Comparison of ENCODE assay signal across 11 cellular contexts in genomic region chr2:102238039-102238756, GRCh38. TPM values are rescaled to one million over a fixed set of nuclear protein-coding genes. Genes with fewer than 3 reads are reported as not detected.
DNase-seq lines count a peak whose midpoint lies in the region; ATAC-seq and TF ChIP-seq lines count a peak whose summit lies in the region.
"Had no signal": no experiment of that assay in that cellular context is flagged by ENCODE, and none has a peak within 500 bp of the region (broad histone marks: within the 10 kb centered on the region; RNA-seq: fewer than 3 reads in every experiment).

No MANE protein-coding gene starts in this region.

- no peaks in the 10 kb centered on the region for H3K9me3 ChIP-seq in neural progenitor cell (ENCODE audit: low read depth)

- H3K9ac ChIP-seq in neural progenitor cell, result no peak overlapping the region
- H3K9ac ChIP-seq: KMS-11 had no signal

- H3K27me3 Mint-ChIP-seq in activated naive CD4-positive, alpha-beta T cell treated with anti-CD3 and anti-CD28 coated beads, Interleukin-2, amount 50 U/mL, for 24 hours, result no peaks in the 10 kb centered on the region
- no peaks in the 10 kb centered on the region for H3K27me3 Mint-ChIP-seq in activated naive CD4-positive, alpha-beta T cell treated with anti-CD3 and anti-CD28 coated beads, Interleukin-2, amount 10 ng/mL, durations not matched to agents 7 days and 5 days
- no peaks in the 10 kb centered on the region for H3K27me3 Mint-ChIP-seq in activated CD8-positive, alpha-beta T cell treated with anti-CD3 and anti-CD28 coated beads for 36 hours
- no peaks in the 10 kb centered on the region for H3K27me3 Mint-ChIP-seq in stimulated activated naive CD8-positive, alpha-beta T cell treated with anti-CD3 and anti-CD28 coated beads, Interleukin-15, amount 100 ng/mL, for 72 hours
- peaks cover 4% of the 10 kb centered on the region for H3K27me3 Mint-ChIP-seq in neural progenitor cell (ENCODE audit: insufficient read depth, low read depth)
- H3K27me3 Mint-ChIP-seq: CD4-positive, alpha-beta T cell had no signal

- no peaks in the 10 kb centered on the region for H4K20me1 ChIP-seq in neural progenitor cell (ENCODE audit: low read depth)

- H3K36me3 ChIP-seq in neural progenitor cell, result no peaks in the 10 kb centered on the region

- ATAC-seq in activated CD8-positive, alpha-beta T cell treated with anti-CD3 and anti-CD28 coated beads for 36 hours, result peak; percentile 28
- peak; percentile 47 for ATAC-seq in stimulated activated naive CD8-positive, alpha-beta T cell treated with anti-CD3 and anti-CD28 coated beads, Interleukin-15, amount 100 ng/mL, for 72 hours
- ATAC-seq in GM19351 (IDR thresholded peaks at IDR 0.05; ENCODE audit: unreplicated experiment), result no peak

- H3K9me3 Mint-ChIP-seq in activated naive CD4-positive, alpha-beta T cell treated with anti-CD3 and anti-CD28 coated beads, Interleukin-2, amount 50 U/mL, for 24 hours, result no peaks in the 10 kb centered on the region
- H3K9me3 Mint-ChIP-seq in activated naive CD4-positive, alpha-beta T cell treated with anti-CD3 and anti-CD28 coated beads, Interleukin-2, amount 10 ng/mL, durations not matched to agents 7 days and 5 days, result no peaks in the 10 kb centered on the region
- no peaks in the 10 kb centered on the region for H3K9me3 Mint-ChIP-seq in activated CD8-positive, alpha-beta T cell treated with anti-CD3 and anti-CD28 coated beads for 36 hours
- peaks cover 8% of the 10 kb centered on the region in 2 donors for H3K9me3 Mint-ChIP-seq in stimulated activated naive CD8-positive, alpha-beta T cell treated with anti-CD3 and anti-CD28 coated beads, Interleukin-15, amount 100 ng/mL, for 72 hours
- peaks cover 7% of the 10 kb centered on the region for H3K9me3 Mint-ChIP-seq in neural progenitor cell
- H3K9me3 Mint-ChIP-seq: CD4-positive, alpha-beta T cell had no signal

- H3K4me1 Mint-ChIP-seq in activated naive CD4-positive, alpha-beta T cell treated with anti-CD3 and anti-CD28 coated beads, Interleukin-2, amount 50 U/mL, for 24 hours, result peaks cover 41% of the 10 kb centered on the region
- H3K4me1 Mint-ChIP-seq in activated naive CD4-positive, alpha-beta T cell treated with anti-CD3 and anti-CD28 coated beads, Interleukin-2, amount 10 ng/mL, durations not matched to agents 7 days and 5 days, result peaks cover 45% of the 10 kb centered on the region
- H3K4me1 Mint-ChIP-seq in activated CD8-positive, alpha-beta T cell treated with anti-CD3 and anti-CD28 coated beads for 36 hours (ENCODE audit: low read depth), result peaks cover 51% of the 10 kb centered on the region
- peaks cover 64% of the 10 kb centered on the region for H3K4me1 Mint-ChIP-seq in stimulated activated naive CD8-positive, alpha-beta T cell treated with anti-CD3 and anti-CD28 coated beads, Interleukin-15, amount 100 ng/mL, for 72 hours
- peaks cover 7% of the 10 kb centered on the region for H3K4me1 Mint-ChIP-seq in neural progenitor cell

- no peaks in the 10 kb centered on the region for H3K27me3 ChIP-seq in neural progenitor cell

- H3K79me2 ChIP-seq in neural progenitor cell (ENCODE audit: low read depth), result no peaks in the 10 kb centered on the region

- DNase-seq in activated naive CD4-positive, alpha-beta T cell treated with anti-CD3 and anti-CD28 coated beads, Interleukin-2, amount 10 ng/mL, durations not matched to agents 7 days and 5 days, result no peak
- peak; percentile 74 for DNase-seq in activated CD8-positive, alpha-beta T cell treated with anti-CD3 and anti-CD28 coated beads for 36 hours
- DNase-seq in fibroblast of the aortic adventitia (ENCODE audit: low read depth) (peak; percentile 68), neural progenitor cell (ENCODE audit: low spot score) (no peak), putamen (ENCODE audit: low spot score) (no peak)
- peak in 1 of 2 donors; percentile 55 for DNase-seq in stimulated activated naive CD8-positive, alpha-beta T cell treated with anti-CD3 and anti-CD28 coated beads, Interleukin-15, amount 100 ng/mL, for 72 hours
- DNase-seq: CD4-positive, alpha-beta T cell; nucleus accumbens had no signal

- no peaks in the 10 kb centered on the region for H3F3A ChIP-seq in neural progenitor cell (ENCODE audit: low read depth)

- POLR2A ChIA-PET in activated CD8-positive, alpha-beta T cell treated with anti-CD3 and anti-CD28 coated beads for 36 hours (lab: Charles Lee), result interaction anchor here (0.9 to 1.4 kb wide), 2 partner anchors 155 to 205 kb away, joined by 3 to 4 read pairs; no protein-coding TSS in a partner anchor

- H3K4me3 ChIP-seq in fibroblast of the aortic adventitia (ENCODE audit: low read depth, low read length) (no peak overlapping the region), neural progenitor cell (no peak overlapping the region)

- no peak for TF ChIP-seq CTCF in activated CD8-positive, alpha-beta T cell treated with anti-CD3 and anti-CD28 coated beads for 36 hours (IDR thresholded peaks at IDR 0.05)
- TF ChIP-seq CTCF in fibroblast of the aortic adventitia (IDR thresholded peaks at IDR 0.05; ENCODE audit: insufficient read depth, low read length), result no peak
- no peak for TF ChIP-seq CTCF in neural progenitor cell (IDR thresholded peaks at IDR 0.05)

- peak overlapping the region; percentile 81 for H3K27ac Mint-ChIP-seq in activated naive CD4-positive, alpha-beta T cell treated with anti-CD3 and anti-CD28 coated beads, Interleukin-2, amount 50 U/mL, for 24 hours
- H3K27ac Mint-ChIP-seq in activated naive CD4-positive, alpha-beta T cell treated with anti-CD3 and anti-CD28 coated beads, Interleukin-2, amount 10 ng/mL, durations not matched to agents 7 days and 5 days, result no peak overlapping the region
- H3K27ac Mint-ChIP-seq in activated CD8-positive, alpha-beta T cell treated with anti-CD3 and anti-CD28 coated beads for 36 hours, result peak overlapping the region; percentile 79
- peak overlapping the region; percentile 83 to 89 for H3K27ac Mint-ChIP-seq in stimulated activated naive CD8-positive, alpha-beta T cell treated with anti-CD3 and anti-CD28 coated beads, Interleukin-15, amount 100 ng/mL, for 72 hours
- H3K27ac Mint-ChIP-seq in neural progenitor cell, result no peak overlapping the region
- H3K27ac Mint-ChIP-seq: CD4-positive, alpha-beta T cell had no signal

- intact Hi-C loops in activated CD8-positive, alpha-beta T cell treated with anti-CD3 and anti-CD28 coated beads for 36 hours (cut with micrococcal nuclease), result no loop called here

- CTCF ChIA-PET in activated naive CD4-positive, alpha-beta T cell treated with anti-CD3 and anti-CD28 coated beads, Interleukin-2, amount 10 ng/mL, durations not matched to agents 7 days and 5 days (lab: Charles Lee), result interaction anchor here (0.9 to 5.0 kb wide), 4 partner anchors 14 to 217 kb away, joined by 3 to 73 read pairs (median 30); no protein-coding TSS in a partner anchor
- CTCF ChIA-PET in activated CD8-positive, alpha-beta T cell treated with anti-CD3 and anti-CD28 coated beads for 36 hours (lab: Charles Lee), result interaction anchor here (0.5 to 13.0 kb wide), 5 partner anchors 10 to 355 kb away, joined by 3 to 222 read pairs (median 68); no protein-coding TSS in a partner anchor

- no peaks in the 10 kb centered on the region for H3K36me3 Mint-ChIP-seq in activated naive CD4-positive, alpha-beta T cell treated with anti-CD3 and anti-CD28 coated beads, Interleukin-2, amount 50 U/mL, for 24 hours
- H3K36me3 Mint-ChIP-seq in activated naive CD4-positive, alpha-beta T cell treated with anti-CD3 and anti-CD28 coated beads, Interleukin-2, amount 10 ng/mL, durations not matched to agents 7 days and 5 days, result no peaks in the 10 kb centered on the region
- H3K36me3 Mint-ChIP-seq in activated CD8-positive, alpha-beta T cell treated with anti-CD3 and anti-CD28 coated beads for 36 hours (ENCODE audit: low read depth), result peaks cover 3% of the 10 kb centered on the region
- H3K36me3 Mint-ChIP-seq in neural progenitor cell, result no peaks in the 10 kb centered on the region

- H3K4me3 Mint-ChIP-seq in activated naive CD4-positive, alpha-beta T cell treated with anti-CD3 and anti-CD28 coated beads, Interleukin-2, amount 50 U/mL, for 24 hours, result no peak overlapping the region
- no peak overlapping the region for H3K4me3 Mint-ChIP-seq in activated naive CD4-positive, alpha-beta T cell treated with anti-CD3 and anti-CD28 coated beads, Interleukin-2, amount 10 ng/mL, durations not matched to agents 7 days and 5 days
- H3K4me3 Mint-ChIP-seq in activated CD8-positive, alpha-beta T cell treated with anti-CD3 and anti-CD28 coated beads for 36 hours, result no peak overlapping the region
- H3K4me3 Mint-ChIP-seq in stimulated activated naive CD8-positive, alpha-beta T cell treated with anti-CD3 and anti-CD28 coated beads, Interleukin-15, amount 100 ng/mL, for 72 hours, result peak overlapping the region; percentile 52 to 57
- H3K4me3 Mint-ChIP-seq in neural progenitor cell, result no peak overlapping the region
- H3K4me3 Mint-ChIP-seq: CD4-positive, alpha-beta T cell had no signal

- no peaks in the 10 kb centered on the region for H3K4me1 ChIP-seq in neural progenitor cell

- no peak overlapping the region for H2AFZ ChIP-seq in neural progenitor cell (replicated peaks)

- no peak overlapping the region for H3K27ac ChIP-seq in neural progenitor cell
- H3K27ac ChIP-seq: KMS-11 had no signal

- no peak overlapping the region for H3K4me2 ChIP-seq in neural progenitor cell
- H3K4me2 ChIP-seq: KMS-11 had no signal

RNA-seq across cellular contexts. Expression of gene IL1RL2, which starts 51.4 kb away (rescaled TPM):
- not detected for total RNA-seq in activated CD8-positive, alpha-beta T cell treated with anti-CD3 and anti-CD28 coated beads for 36 hours
- 1.7 and 9.8 TPM in 2 replicates for total RNA-seq in fibroblast of the aortic adventitia (ENCODE audit: low replicate concordance)
- not detected in 2 replicates for total RNA-seq in neural progenitor cell (ENCODE audit: low replicate concordance)
- total RNA-seq: CD4-positive, alpha-beta T cell had no signal

Comparison
In these comparisons a context has a peak if more than half of its experiments do, and no peak if none do; other contexts are left out.
1. H3K27ac Mint-ChIP-seq: peak in activated naive CD4-positive, alpha-beta T cell treated with anti-CD3 and anti-CD28 coated beads, Interleukin-2, amount 50 U/mL, for 24 hours (single experiment), activated CD8-positive, alpha-beta T cell treated with anti-CD3 and anti-CD28 coated beads for 36 hours (single experiment) and stimulated activated naive CD8-positive, alpha-beta T cell treated with anti-CD3 and anti-CD28 coated beads, Interleukin-15, amount 100 ng/mL, for 72 hours (2 of 2); none in activated naive CD4-positive, alpha-beta T cell treated with anti-CD3 and anti-CD28 coated beads, Interleukin-2, amount 10 ng/mL, durations not matched to agents 7 days and 5 days (single experiment) and neural progenitor cell (single experiment).
2. H3K4me3 Mint-ChIP-seq: peak in stimulated activated naive CD8-positive, alpha-beta T cell treated with anti-CD3 and anti-CD28 coated beads, Interleukin-15, amount 100 ng/mL, for 72 hours (2 of 2); none in activated naive CD4-positive, alpha-beta T cell treated with anti-CD3 and anti-CD28 coated beads, Interleukin-2, amount 50 U/mL, for 24 hours (single experiment), activated naive CD4-positive, alpha-beta T cell treated with anti-CD3 and anti-CD28 coated beads, Interleukin-2, amount 10 ng/mL, durations not matched to agents 7 days and 5 days (single experiment), activated CD8-positive, alpha-beta T cell treated with anti-CD3 and anti-CD28 coated beads for 36 hours (single experiment) and neural progenitor cell (single experiment).
3. DNase-seq: peak in activated CD8-positive, alpha-beta T cell treated with anti-CD3 and anti-CD28 coated beads for 36 hours (single experiment) and fibroblast of the aortic adventitia (single experiment); none in activated naive CD4-positive, alpha-beta T cell treated with anti-CD3 and anti-CD28 coated beads, Interleukin-2, amount 10 ng/mL, durations not matched to agents 7 days and 5 days (single experiment), neural progenitor cell (single experiment) and putamen (single experiment).